ENCODE assay signal across 1 cellular context in genomic region chr5:10994088-10994986, GRCh38.
TF ChIP-seq lines count a peak whose summit lies in the region.

No MANE protein-coding gene starts in this region.

TF ChIP-seq in WTC11, 78 proteins besides CTCF, POLR2A, EP300 and RAD21 (continued from another document):
- TF ChIP-seq PRDM15 (CRISPR knock-in tag; IDR thresholded peaks at IDR 0.05) = no peak
- no peak for TF ChIP-seq NFYB (CRISPR knock-in tag; conservative IDR thresholded peaks at IDR 0.05; ENCODE audit: low read depth)
- TF ChIP-seq USF2 (CRISPR knock-in tag; IDR thresholded peaks at IDR 0.05) = no peak
